29 cellular contexts compared by ENCODE assay signal in the genomic region with DNA sequence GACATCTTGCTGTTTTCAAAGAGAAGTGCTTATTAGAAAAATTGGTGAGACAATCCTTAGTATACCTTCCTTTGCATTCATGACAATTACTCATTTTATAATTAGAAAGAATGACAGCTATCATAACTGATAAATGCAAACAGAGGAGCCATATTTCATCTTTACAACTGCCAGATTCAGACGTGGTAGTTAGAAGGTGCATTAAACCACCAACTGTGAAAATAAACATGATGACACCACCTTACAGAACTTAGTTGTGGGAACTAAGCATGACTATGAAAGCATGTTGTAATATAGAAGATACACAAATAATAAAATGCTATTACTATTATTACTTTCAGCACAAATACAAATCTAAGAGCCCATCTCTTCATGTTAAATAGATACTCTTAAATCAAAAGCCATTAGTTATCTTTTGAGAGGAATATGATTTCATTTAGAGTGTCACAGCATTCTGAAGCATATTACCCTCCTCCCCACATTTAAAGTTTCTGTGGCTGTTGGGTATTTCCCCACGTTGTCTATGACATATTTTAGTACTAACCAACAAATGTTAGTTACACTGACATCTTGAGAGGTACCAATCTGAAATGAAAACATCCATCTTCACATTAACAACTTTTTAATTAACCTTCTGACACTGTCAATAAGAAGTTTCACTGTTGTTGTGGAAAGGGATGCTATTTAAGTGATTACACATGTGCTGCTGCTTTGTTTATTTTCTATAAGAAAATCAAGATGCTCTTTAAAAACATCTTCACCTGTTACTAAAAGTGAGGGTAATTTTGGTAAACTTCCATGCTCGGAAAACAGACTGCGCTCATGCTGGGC.
DNase-seq lines count a peak whose midpoint lies in the region; ATAC-seq and TF ChIP-seq lines count a peak whose summit lies in the region.
"Had no signal": no experiment of that assay in that cellular context is flagged by ENCODE, and none has a peak within 500 bp of the region (broad histone marks: within the 10 kb centered on the region; RNA-seq: fewer than 3 reads in every experiment).

No MANE protein-coding gene starts in this region.

- intact Hi-C loops in MCF 10A (cut with micrococcal nuclease) = no loop called here

- H3K27me3 Mint-ChIP-seq in MCF 10A (ENCODE audit: insufficient read depth, unreplicated experiment) = peaks cover 77% of the 10 kb centered on the region
- H3K27me3 Mint-ChIP-seq: activated CD4-positive, alpha-beta T cell treated with anti-CD3 and anti-CD28 coated beads, Interleukin-2, amount 10 ng/mL, durations not matched to agents 24 days and 14 days; CD8-positive, alpha-beta memory T cell; T-helper 17 cell had no signal

- H3K4me3 Mint-ChIP-seq in MCF 10A (ENCODE audit: unreplicated experiment) = no peak overlapping the region
- H3K4me3 Mint-ChIP-seq: activated CD4-positive, alpha-beta T cell treated with anti-CD3 and anti-CD28 coated beads, Interleukin-2, amount 10 ng/mL, durations not matched to agents 24 days and 14 days; activated T-helper 1 cell treated with anti-CD3 and anti-CD28 coated beads, Interleukin-12 subunit alpha, Interleukin-12 subunit beta, Interleukin-2, Interleukin-4 antibody, amounts not matched to agents 30 ng/mL and 10 ng/mL and 1 ng/mL, durations not matched to agents 14 hours and 24 hours and 36 hours; CD8-positive, alpha-beta memory T cell; T-helper 17 cell had no signal

- ATAC-seq in HG02623 (IDR thresholded peaks at IDR 0.05; ENCODE audit: unreplicated experiment) = peak; percentile 42
- ATAC-seq in HG03457 (IDR thresholded peaks at IDR 0.05; ENCODE audit: unreplicated experiment) = peak; percentile 59
- ATAC-seq in HG03571 (IDR thresholded peaks at IDR 0.05; ENCODE audit: unreplicated experiment) = no peak
- ATAC-seq in GM21717 (IDR thresholded peaks at IDR 0.05; ENCODE audit: unreplicated experiment) = no peak
- ATAC-seq: activated naive CD4-positive, alpha-beta T cell treated with anti-CD3 and anti-CD28 coated beads, Interleukin-2, amount 50 U/mL, for 72 hours; K562; left cardiac atrium; stimulated activated naive CD8-positive, alpha-beta T cell treated with anti-CD3 and anti-CD28 coated beads, Interleukin-15, Interleukin-2, amounts not matched to agents 100 U/mL and 50 U/mL, for 24 hours; T-helper 17 cell had no signal

- H3K27ac Mint-ChIP-seq in MCF 10A (ENCODE audit: low read depth, unreplicated experiment) = no peak overlapping the region
- H3K27ac Mint-ChIP-seq: activated CD4-positive, alpha-beta T cell treated with anti-CD3 and anti-CD28 coated beads, Interleukin-2, amount 10 ng/mL, durations not matched to agents 24 days and 14 days; activated naive CD4-positive, alpha-beta T cell treated with anti-CD3 and anti-CD28 coated beads, Interleukin-2, amount 50 U/mL, for 72 hours; activated T-helper 1 cell treated with anti-CD3 and anti-CD28 coated beads, Interleukin-12 subunit alpha, Interleukin-12 subunit beta, Interleukin-2, Interleukin-4 antibody, amounts not matched to agents 30 ng/mL and 10 ng/mL and 1 ng/mL, durations not matched to agents 14 hours and 24 hours and 36 hours; CD8-positive, alpha-beta memory T cell; T-helper 17 cell had no signal

- no TSS peak for BruUV-seq in MCF 10A (replicated peaks; lab: Mats Ljungman, UMichigan)

- CTCF ChIA-PET in MCF 10A (lab: Yijun Ruan, JAX) = no interaction called here

- no peak for TF ChIP-seq CTCF in MCF 10A (IDR thresholded peaks at IDR 0.05; ENCODE audit: unreplicated experiment)

- H3K36me3 Mint-ChIP-seq in MCF 10A (ENCODE audit: insufficient read depth, unreplicated experiment) = no peaks in the 10 kb centered on the region
- H3K36me3 Mint-ChIP-seq: activated naive CD4-positive, alpha-beta T cell treated with anti-CD3 and anti-CD28 coated beads, Interleukin-2, amount 50 U/mL, for 72 hours; CD8-positive, alpha-beta memory T cell had no signal

- no peaks in the 10 kb centered on the region for H3K9me3 Mint-ChIP-seq in MCF 10A (ENCODE audit: unreplicated experiment)
- H3K9me3 Mint-ChIP-seq: activated CD4-positive, alpha-beta T cell treated with anti-CD3 and anti-CD28 coated beads, Interleukin-2, amount 10 ng/mL, durations not matched to agents 24 days and 14 days; activated T-helper 1 cell treated with anti-CD3 and anti-CD28 coated beads, Interleukin-12 subunit alpha, Interleukin-12 subunit beta, Interleukin-2, Interleukin-4 antibody, amounts not matched to agents 30 ng/mL and 10 ng/mL and 1 ng/mL, durations not matched to agents 14 hours and 24 hours and 36 hours had no signal

- DNase-seq in NCI-H446 treated with DMSO at 0.1 percent for 48 hours (lab: John Stamatoyannopoulos, UW) = peak; percentile 25
- no peak for DNase-seq in NCI-H446 (lab: John Stamatoyannopoulos, UW)
- DNase-seq in NCI-H2107 (lab: John Stamatoyannopoulos, UW) = no peak
- no peak for DNase-seq in MCF 10A (ENCODE audit: unreplicated experiment)
- DNase-seq: activated CD4-positive, alpha-beta T cell treated with anti-CD3 and anti-CD28 coated beads, Interleukin-2, amount 10 ng/mL, durations not matched to agents 24 days and 14 days; CD8-positive, alpha-beta memory T cell; central memory CD4-positive, alpha-beta T cell; DMS53; dorsolateral prefrontal cortex; GF-D8; glutamatergic neuron; GM23248; left cardiac atrium; mesenchymal stem cell; MM.1S; NCI-H1436; NCI-H524; occipital lobe; stimulated activated CD4-positive, alpha-beta T cell treated with anti-CD3 and anti-CD28 coated beads, Interleukin-4, amount 100 ng/mL, for 1 hour; stimulated activated naive CD8-positive, alpha-beta T cell treated with anti-CD3 and anti-CD28 coated beads, Interleukin-15, Interleukin-2, amounts not matched to agents 100 U/mL and 50 U/mL, for 24 hours; T-helper 17 cell; thyroid gland had no signal

- no peaks in the 10 kb centered on the region for H3K4me1 Mint-ChIP-seq in MCF 10A (ENCODE audit: insufficient read depth, unreplicated experiment)
- H3K4me1 Mint-ChIP-seq: activated CD4-positive, alpha-beta T cell treated with anti-CD3 and anti-CD28 coated beads, Interleukin-2, amount 10 ng/mL, durations not matched to agents 24 days and 14 days; CD8-positive, alpha-beta memory T cell; T-helper 17 cell had no signal

- POLR2A ChIA-PET in MCF 10A (lab: Yijun Ruan, JAX) = no interaction called here

Comparison
In these comparisons a context has a peak if more than half of its experiments do, and no peak if none do; other contexts are left out.
1. ATAC-seq: peak in HG02623 (single experiment) and HG03457 (single experiment); none in HG03571 (single experiment) and GM21717 (single experiment).